19 cellular contexts compared by ENCODE assay signal in genomic region chrX:81489987-81490386, GRCh38.
DNase-seq lines count a peak whose midpoint lies in the region; ATAC-seq, FAIRE-seq and TF ChIP-seq lines count a peak whose summit lies in the region.
"Had no signal": no experiment of that assay in that cellular context is flagged by ENCODE, and none has a peak within 500 bp of the region (broad histone marks: within the 10 kb centered on the region; RNA-seq: fewer than 3 reads in every experiment).

No MANE protein-coding gene starts in this region.

- FAIRE-seq in islet of Langerhans (lab: Jason Lieb, UNC) = peak; percentile 80
- FAIRE-seq: GM12892 had no signal

- H3K9me3 ChIP-seq in adipocyte (ENCODE audit: control insufficient read depth, low read length) = no peaks in the 10 kb centered on the region

- peaks cover 12% of the 10 kb centered on the region for H3K9me3 Mint-ChIP-seq in activated T-cell treated with anti-CD3 and anti-CD28 coated beads, Interleukin-2, amount 50 U/mL, for 4 hours
- H3K9me3 Mint-ChIP-seq in nephron progenitor cell = peaks cover 26% of the 10 kb centered on the region
- H3K9me3 Mint-ChIP-seq: dendritic cell treated with granulocyte-macrophage colony-stimulating factor and Interleukin-4, amounts not matched to agents 40 ng/mL and 50 ng/mL, for 4 days had no signal

- no peaks in the 10 kb centered on the region for H3K27me3 ChIP-seq in adipocyte (replicated peaks; ENCODE audit: control insufficient read depth, insufficient read depth, low read length)

- DNase-seq in ACHN (peak; percentile 8), adipocyte (ENCODE audit: low read depth) (peak; percentile 34), nephron progenitor cell (no peak)
- DNase-seq in activated T-cell treated with anti-CD3 and anti-CD28 coated beads, Interleukin-2, amount 50 U/mL, for 4 hours = no peak
- no peak for DNase-seq in stimulated activated CD4-positive, alpha-beta T cell treated with anti-CD3 and anti-CD28 coated beads, Interleukin-4, amount 100 ng/mL, for 24 hours
- DNase-seq: activated CD8-positive, alpha-beta memory T cell treated with anti-CD3 and anti-CD28 coated beads, Interleukin-2, amount 50 U/mL, for 4 hours; activated naive CD8-positive, alpha-beta T cell treated with anti-CD3 and anti-CD28 coated beads for 36 hours; foreskin fibroblast; islet precursor cell; NCI-H1092; NCI-H345; SIG-M5; stimulated activated naive CD4-positive, alpha-beta T cell treated with Interleukin-2 at 50 U/mL for 16 hours had no signal

- no peak overlapping the region for H3K4me3 ChIP-seq in adipocyte (ENCODE audit: low read length)

- no peak overlapping the region for H3K27ac Mint-ChIP-seq in nephron progenitor cell
- H3K27ac Mint-ChIP-seq: activated naive CD8-positive, alpha-beta T cell treated with anti-CD3 and anti-CD28 coated beads for 36 hours; B cell; dendritic cell treated with granulocyte-macrophage colony-stimulating factor and Interleukin-4, amounts not matched to agents 40 ng/mL and 50 ng/mL, for 4 days had no signal

- no peaks in the 10 kb centered on the region for H3K36me3 ChIP-seq in adipocyte (ENCODE audit: control insufficient read depth, insufficient read depth, low read length, severe bottlenecking)

- no peaks in the 10 kb centered on the region for H3K4me1 ChIP-seq in adipocyte (ENCODE audit: control insufficient read depth, insufficient read depth, low read length)

- no peak for ATAC-seq in activated T-cell treated with anti-CD3 and anti-CD28 coated beads, Interleukin-2, amount 50 U/mL, for 4 hours
- ATAC-seq in HG03045 (IDR thresholded peaks at IDR 0.05; ENCODE audit: unreplicated experiment) = no peak

- in situ Hi-C loops in ACHN (cut with HindIII; ENCODE audit: low pct_ligation_motif_present, low pct_unique_long_range_greater_than_20kb, low sequenced_read_pairs) = no loop called here

- no peak overlapping the region for H3K9ac ChIP-seq in adipocyte (ENCODE audit: low read length)

- no peaks in the 10 kb centered on the region for H3K4me1 Mint-ChIP-seq in activated T-cell treated with anti-CD3 and anti-CD28 coated beads, Interleukin-2, amount 50 U/mL, for 4 hours (ENCODE audit: low read depth)
- H3K4me1 Mint-ChIP-seq in nephron progenitor cell = no peaks in the 10 kb centered on the region
- H3K4me1 Mint-ChIP-seq: activated naive CD8-positive, alpha-beta T cell treated with anti-CD3 and anti-CD28 coated beads for 36 hours; B cell had no signal

- no peaks in the 10 kb centered on the region for H3K27me3 Mint-ChIP-seq in activated T-cell treated with anti-CD3 and anti-CD28 coated beads, Interleukin-2, amount 50 U/mL, for 4 hours (ENCODE audit: low read depth)
- H3K27me3 Mint-ChIP-seq in nephron progenitor cell (ENCODE audit: low read depth, poor library complexity) = no peaks in the 10 kb centered on the region
- H3K27me3 Mint-ChIP-seq: activated naive CD8-positive, alpha-beta T cell treated with anti-CD3 and anti-CD28 coated beads for 36 hours; B cell; dendritic cell treated with granulocyte-macrophage colony-stimulating factor and Interleukin-4, amounts not matched to agents 40 ng/mL and 50 ng/mL, for 4 days had no signal

- TF ChIP-seq CTCF in LNCAP (IDR thresholded peaks at IDR 0.05) = peak; percentile 40
- TF ChIP-seq CTCF in nephron progenitor cell (IDR thresholded peaks at IDR 0.05) = no peak

- H3K4me3 Mint-ChIP-seq in activated T-cell treated with anti-CD3 and anti-CD28 coated beads, Interleukin-2, amount 50 U/mL, for 4 hours = no peak overlapping the region
- no peak overlapping the region for H3K4me3 Mint-ChIP-seq in nephron progenitor cell
- H3K4me3 Mint-ChIP-seq: activated naive CD8-positive, alpha-beta T cell treated with anti-CD3 and anti-CD28 coated beads for 36 hours; B cell; dendritic cell treated with granulocyte-macrophage colony-stimulating factor and Interleukin-4, amounts not matched to agents 40 ng/mL and 50 ng/mL, for 4 days had no signal

- H3K36me3 Mint-ChIP-seq in activated T-cell treated with anti-CD3 and anti-CD28 coated beads, Interleukin-2, amount 50 U/mL, for 4 hours (ENCODE audit: insufficient read depth) = no peaks in the 10 kb centered on the region
- no peaks in the 10 kb centered on the region for H3K36me3 Mint-ChIP-seq in nephron progenitor cell (ENCODE audit: low read depth)
- H3K36me3 Mint-ChIP-seq: activated naive CD8-positive, alpha-beta T cell treated with anti-CD3 and anti-CD28 coated beads for 36 hours had no signal

Comparison
In these comparisons a context has a peak if more than half of its experiments do, and no peak if none do; other contexts are left out.
1. DNase-seq: peak in ACHN (single experiment) and adipocyte (single experiment); none in activated T-cell treated with anti-CD3 and anti-CD28 coated beads, Interleukin-2, amount 50 U/mL, for 4 hours (single experiment), nephron progenitor cell (single experiment) and stimulated activated CD4-positive, alpha-beta T cell treated with anti-CD3 and anti-CD28 coated beads, Interleukin-4, amount 100 ng/mL, for 24 hours (single experiment).